In the genomic region with DNA sequence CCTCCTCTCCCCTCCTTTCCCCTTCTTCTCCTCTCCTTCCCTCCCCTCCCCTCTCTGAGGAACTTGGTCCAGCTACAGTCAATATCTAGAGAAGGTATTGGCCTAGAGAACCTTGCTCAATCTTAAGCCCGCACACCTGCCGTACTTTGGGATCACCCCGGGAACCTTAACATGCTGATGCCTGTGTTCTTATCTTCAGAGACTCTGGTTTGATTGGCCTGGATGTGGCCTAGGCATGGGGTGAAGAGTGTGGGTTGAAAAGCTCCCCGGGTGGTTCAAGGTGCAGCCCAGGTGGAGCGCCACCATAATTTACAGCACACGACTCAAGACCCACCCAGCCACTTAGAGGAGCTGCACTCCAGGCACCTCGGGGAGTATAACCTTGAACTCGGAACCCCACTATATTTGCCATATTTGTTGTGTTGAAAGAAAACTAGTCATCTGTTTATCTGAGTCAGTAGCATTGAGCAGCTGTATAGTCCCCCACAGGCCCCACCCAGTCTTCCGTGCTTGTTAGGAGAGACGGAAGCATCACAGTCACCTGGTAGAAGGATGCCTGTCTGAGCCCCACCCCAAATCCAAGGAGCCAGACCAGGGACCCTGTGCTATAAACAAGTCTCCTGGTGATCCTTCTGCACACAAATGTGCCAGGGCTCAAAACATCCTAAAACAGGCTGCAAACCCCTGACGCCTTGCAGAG, we compare ENCODE assay signal across 9 cellular contexts. TPM values are rescaled to one million over a fixed set of nuclear protein-coding genes. Genes with fewer than 3 reads are reported as not detected.
DNase-seq lines count a peak whose midpoint lies in the region; ATAC-seq, FAIRE-seq and TF ChIP-seq lines count a peak whose summit lies in the region.
"Had no signal": no experiment of that assay in that cellular context is flagged by ENCODE, and none has a peak within 500 bp of the region (broad histone marks: within the 10 kb centered on the region; RNA-seq: fewer than 3 reads in every experiment).

No MANE protein-coding gene starts in this region.

- intact Hi-C loops in sigmoid colon (cut with DNase I), result no loop called here
- intact Hi-C loops in gastrocnemius medialis (cut with DNase I; ENCODE audit: low total_unique reads), result no loop called here

- H3K36me3 Mint-ChIP-seq in activated naive CD4-positive, alpha-beta T cell treated with anti-CD3 and anti-CD28 coated beads, Interleukin-2, amount 10 ng/mL, durations not matched to agents 7 days and 5 days, result peaks cover 19% of the 10 kb centered on the region

- H3K9me2 ChIP-seq in GM23248 (ENCODE audit: insufficient read depth), result no peaks in the 10 kb centered on the region

- no peak for TF ChIP-seq EP300 in sigmoid colon (IDR thresholded peaks at IDR 0.05)

- ATAC-seq in gastrocnemius medialis, result no peak

- peaks cover 94% of the 10 kb centered on the region for H3K4me1 Mint-ChIP-seq in activated naive CD4-positive, alpha-beta T cell treated with anti-CD3 and anti-CD28 coated beads, Interleukin-2, amount 10 ng/mL, durations not matched to agents 7 days and 5 days

- H2AFZ ChIP-seq in GM23248, result no peak overlapping the region

- no peaks in the 10 kb centered on the region for H3K79me2 ChIP-seq in GM23248 (ENCODE audit: insufficient read depth)

- H3K4me1 ChIP-seq in sigmoid colon (peaks cover 0 to 18% (median 13%) of the 10 kb centered on the region in 4 donors), gastrocnemius medialis (peaks cover 0 to 5% of the 10 kb centered on the region in 2 donors), GM23248 (ENCODE audit: insufficient read depth) (no peaks in the 10 kb centered on the region)

- peak overlapping the region; percentile 28 to 68 (median 60) for H3K27ac ChIP-seq in sigmoid colon
- H3K27ac ChIP-seq in gastrocnemius medialis, result no peak overlapping the region
- H3K27ac ChIP-seq in GM23248, result no peak overlapping the region

- no peaks in the 10 kb centered on the region for H3K36me3 ChIP-seq in sigmoid colon
- no peaks in the 10 kb centered on the region for H3K36me3 ChIP-seq in gastrocnemius medialis
- H3K36me3 ChIP-seq in GM23248 (ENCODE audit: low read depth), result no peaks in the 10 kb centered on the region

- no peaks in the 10 kb centered on the region for H3K27me3 Mint-ChIP-seq in activated naive CD4-positive, alpha-beta T cell treated with anti-CD3 and anti-CD28 coated beads, Interleukin-2, amount 10 ng/mL, durations not matched to agents 7 days and 5 days
- H3K27me3 Mint-ChIP-seq: dendritic cell treated with granulocyte-macrophage colony-stimulating factor and Interleukin-4, amounts not matched to agents 40 ng/mL and 50 ng/mL, for 4 days had no signal

- CTCF ChIA-PET in activated naive CD4-positive, alpha-beta T cell treated with anti-CD3 and anti-CD28 coated beads, Interleukin-2, amount 10 ng/mL, durations not matched to agents 7 days and 5 days (lab: Charles Lee), result interaction anchor here (1.2 to 4.2 kb wide), 11 partner anchors 11 to 135 kb away, joined by 3 to 31 read pairs (median 6); a partner anchor contains a TSS

- H4K20me1 ChIP-seq in GM23248 (ENCODE audit: insufficient read depth), result no peaks in the 10 kb centered on the region

- FAIRE-seq in RCC 7860 (lab: Jason Lieb, UNC), result no peak

- H3K27me3 ChIP-seq in sigmoid colon (no peaks in the 10 kb centered on the region), gastrocnemius medialis (no peaks in the 10 kb centered on the region), GM23248 (replicated peaks; ENCODE audit: insufficient read depth) (0 out of 2 replicates have a peak, but pooled peaks cover 12% of the 10 kb centered on the region)

- peak overlapping the region; percentile 72 for H3K4me3 Mint-ChIP-seq in activated naive CD4-positive, alpha-beta T cell treated with anti-CD3 and anti-CD28 coated beads, Interleukin-2, amount 10 ng/mL, durations not matched to agents 7 days and 5 days
- H3K4me3 Mint-ChIP-seq: dendritic cell treated with granulocyte-macrophage colony-stimulating factor and Interleukin-4, amounts not matched to agents 40 ng/mL and 50 ng/mL, for 4 days had no signal

- no peak overlapping the region for H3K4me2 ChIP-seq in GM23248 (ENCODE audit: unreplicated experiment)

- peaks cover 21% of the 10 kb centered on the region for H3F3A ChIP-seq in GM23248 (ENCODE audit: insufficient read depth)

- H3K9ac ChIP-seq in GM23248, result no peak overlapping the region

- H3K4me3 ChIP-seq in sigmoid colon (no peak overlapping the region), gastrocnemius medialis (no peak overlapping the region), GM23248 (no peak overlapping the region)

- WGBS in sigmoid colon, 2 donors, result 47 to 60% methylated on average over 11 of the region's 11 CpGs
- 85 to 86% methylated on average over 11 of the region's 11 CpGs for WGBS in GM23248 (ENCODE audit: low coverage in 1 of 2, low lambda C conversion rate in 2 of 2, missing lambda C conversion rate in 2 of 2), 2 experiments

- TF ChIP-seq POLR2A in sigmoid colon (IDR thresholded peaks at IDR 0.05) (no peak), gastrocnemius medialis (IDR thresholded peaks at IDR 0.05) (no peak)

- no peak for TF ChIP-seq CTCF in sigmoid colon (IDR thresholded peaks at IDR 0.05)
- TF ChIP-seq CTCF in gastrocnemius medialis (IDR thresholded peaks at IDR 0.05 in 4 of 5, conservative IDR thresholded peaks at IDR 0.05 in 1 of 5), result no peak

- DNase-seq in DMS79 (lab: John Stamatoyannopoulos, UW), result peak; percentile 40
- peak; percentile 54 for DNase-seq in T follicular helper cell (ENCODE audit: low read depth)
- peak; percentile 84 for DNase-seq in activated naive CD4-positive, alpha-beta T cell treated with anti-CD3 and anti-CD28 coated beads, Interleukin-2, amount 10 ng/mL, durations not matched to agents 7 days and 5 days
- DNase-seq in sigmoid colon, result no peak
- no peak for DNase-seq in gastrocnemius medialis
- DNase-seq in NK-92 (lab: John Stamatoyannopoulos, UW; ENCODE audit: unreplicated experiment), result no peak
- DNase-seq in RCC 7860 (ENCODE audit: low spot score), result no peak
- DNase-seq in GM23248, result no peak

- in situ Hi-C loops in gastrocnemius medialis (cut with MboI; ENCODE audit: low sequenced_read_pairs in 4 of 4) (no loop called here), GM23248 (cut with MboI) (no loop called here)

- H3K9me3 Mint-ChIP-seq in activated naive CD4-positive, alpha-beta T cell treated with anti-CD3 and anti-CD28 coated beads, Interleukin-2, amount 10 ng/mL, durations not matched to agents 7 days and 5 days, result no peaks in the 10 kb centered on the region
- H3K9me3 Mint-ChIP-seq: dendritic cell treated with granulocyte-macrophage colony-stimulating factor and Interleukin-4, amounts not matched to agents 40 ng/mL and 50 ng/mL, for 4 days had no signal

- H3K9me3 ChIP-seq in sigmoid colon (no peaks in the 10 kb centered on the region), gastrocnemius medialis (no peaks in the 10 kb centered on the region), GM23248 (ENCODE audit: low read depth) (no peaks in the 10 kb centered on the region)

- H3K27ac Mint-ChIP-seq in activated naive CD4-positive, alpha-beta T cell treated with anti-CD3 and anti-CD28 coated beads, Interleukin-2, amount 10 ng/mL, durations not matched to agents 7 days and 5 days, result peak overlapping the region; percentile 99
- H3K27ac Mint-ChIP-seq: dendritic cell treated with granulocyte-macrophage colony-stimulating factor and Interleukin-4, amounts not matched to agents 40 ng/mL and 50 ng/mL, for 4 days had no signal

RNA-seq across cellular contexts. Expression of a gene that starts 14.4 kb away (rescaled TPM):
- 10 to 100 TPM; 22.5 to 32.7 (median 31.6) TPM for total RNA-seq in sigmoid colon
- 10 to 100 TPM; 10.2 to 38.2 (median 10.6) TPM for polyA plus RNA-seq in sigmoid colon
- total RNA-seq in gastrocnemius medialis, result 10 to 100 TPM in 2 of 4 donors, 1 to 10 TPM in 2; 9.2 to 12.5 (median 10.8) TPM
- total RNA-seq in GM23248 (2014; rRNA removed; shearing (Covaris generic)), result 16.7 and 28.2 TPM in 2 replicates
- polyA plus RNA-seq in GM23248 (2016; fragmentation: Nextera tagmentation; extraction: Ambion mirVana), result 15.1 and 17.1 TPM in 2 replicates

RNA-seq across cellular contexts. Expression of a gene that starts 35.2 kb away (rescaled TPM):
- total RNA-seq in sigmoid colon, result 1 to 10 TPM; 4.4 to 8.0 (median 5.0) TPM
- polyA plus RNA-seq in sigmoid colon, result 10 to 100 TPM in 1 of 3 donors, under 1 TPM in 2; 0.46 to 10.0 (median 0.60) TPM
- total RNA-seq in gastrocnemius medialis, result 1 to 10 TPM in 1 of 4 donors, under 1 TPM in 3; 0.42 to 1.6 (median 0.77) TPM
- total RNA-seq in GM23248 (2014; rRNA removed; shearing (Covaris generic)), result 0.38 and 0.54 TPM in 2 replicates
- 0.54 and 0.75 TPM in 2 replicates for polyA plus RNA-seq in GM23248 (2016; fragmentation: Nextera tagmentation; extraction: Ambion mirVana)

RNA-seq across cellular contexts. Expression of a gene that starts 48.7 kb away (rescaled TPM):
- total RNA-seq in sigmoid colon (10 to 100 TPM; 28.6 to 42.6 (median 37.8) TPM), gastrocnemius medialis (10 to 100 TPM in 3 of 4 donors, 1 to 10 TPM in 1; 9.3 to 35.3 (median 12.6) TPM)
- polyA plus RNA-seq in sigmoid colon (10 to 100 TPM; 13.2 to 22.9 (median 17.0) TPM), GM23248 (2016; fragmentation: Nextera tagmentation; extraction: Ambion mirVana) (43.1 and 43.3 TPM in 2 replicates)
- total RNA-seq in GM23248 (2014; rRNA removed; shearing (Covaris generic)), result 34.7 and 37.2 TPM in 2 replicates

Comparison
In these comparisons a context has a peak if more than half of its experiments do, and no peak if none do; other contexts are left out.
1. DNase-seq: peak in DMS79 (single experiment), T follicular helper cell (single experiment) and activated naive CD4-positive, alpha-beta T cell treated with anti-CD3 and anti-CD28 coated beads, Interleukin-2, amount 10 ng/mL, durations not matched to agents 7 days and 5 days (single experiment); none in sigmoid colon (single experiment), gastrocnemius medialis (0 of 2), NK-92 (single experiment), RCC 7860 (single experiment) and GM23248 (single experiment).
2. H3K27ac ChIP-seq: peak in sigmoid colon (4 of 4); none in gastrocnemius medialis (0 of 4) and GM23248 (single experiment).